ENCODE assay signal across 19 cellular contexts in genomic region chr20:57160985-57161384, GRCh38.
"Had no signal": no experiment of that assay in that cellular context is flagged by ENCODE, and none has a peak within 500 bp of the region (broad histone marks: within the 10 kb centered on the region; RNA-seq: fewer than 3 reads in every experiment).

No MANE protein-coding gene starts in this region.

- H3K27me3 ChIP-seq: pancreas had no signal

- H3K9me3 Mint-ChIP-seq: activated CD4-positive, alpha-beta memory T cell treated with anti-CD3 and anti-CD28 coated beads for 36 hours; activated naive CD8-positive, alpha-beta T cell treated with anti-CD3 and anti-CD28 coated beads, Interleukin-2, amount 50 U/mL, for 24 hours; stimulated activated naive CD8-positive, alpha-beta T cell treated with anti-CD3 and anti-CD28 coated beads, Interleukin-15, Interleukin-2, amounts not matched to agents 100 ng/mL and 50 ng/mL, for 24 hours had no signal

- H3K4me3 ChIP-seq: mucosa of descending colon, pancreas, psoas muscle, tibial artery had no signal

- H3K36me3 ChIP-seq: pancreas, tibial artery had no signal

- DNase-seq: activated CD4-positive, alpha-beta memory T cell treated with anti-CD3 and anti-CD28 coated beads for 36 hours; activated CD4-positive, alpha-beta T cell treated with anti-CD3 and anti-CD28 coated beads for 48 hours; activated effector memory CD4-positive, alpha-beta T cell treated with anti-CD3 and anti-CD28 coated beads, Interleukin-2, amount 50 U/mL, for 16 hours; activated naive CD4-positive, alpha-beta T cell treated with anti-CD3 and anti-CD28 coated beads, Interleukin-2, amount 50 U/mL, for 16 hours; activated naive CD8-positive, alpha-beta T cell treated with anti-CD3 and anti-CD28 coated beads, Interleukin-2, amount 50 U/mL, for 24 hours; cortex of kidney; endodermal cell; foreskin fibroblast; mesendoderm; mucosa of descending colon; nephron progenitor cell; pancreas; psoas muscle; stimulated activated CD4-positive, alpha-beta T cell treated with anti-CD3 and anti-CD28 coated beads, Interleukin-12 subunit alpha, Interleukin-12 subunit beta, amount 100 ng/mL, for 4 hours; stimulated activated CD4-positive, alpha-beta T cell treated with anti-CD3 and anti-CD28 coated beads, Interleukin-1b, Interleukin-23, amount 100 ng/mL, for 48 hours; substantia nigra; T-helper 17 cell; tibial artery had no signal

- H3K4me1 ChIP-seq: pancreas, psoas muscle, tibial artery had no signal

- H3K27me3 Mint-ChIP-seq: activated CD4-positive, alpha-beta memory T cell treated with anti-CD3 and anti-CD28 coated beads for 36 hours; stimulated activated naive CD8-positive, alpha-beta T cell treated with anti-CD3 and anti-CD28 coated beads, Interleukin-15, Interleukin-2, amounts not matched to agents 100 ng/mL and 50 ng/mL, for 24 hours had no signal

- H3K27ac ChIP-seq: pancreas, psoas muscle, tibial artery had no signal

- H3K27ac Mint-ChIP-seq: activated CD4-positive, alpha-beta memory T cell treated with anti-CD3 and anti-CD28 coated beads for 36 hours; activated naive CD8-positive, alpha-beta T cell treated with anti-CD3 and anti-CD28 coated beads, Interleukin-2, amount 50 U/mL, for 24 hours; endodermal cell; nephron progenitor cell; stimulated activated naive CD8-positive, alpha-beta T cell treated with anti-CD3 and anti-CD28 coated beads, Interleukin-15, Interleukin-2, amounts not matched to agents 100 ng/mL and 50 ng/mL, for 24 hours; T-helper 17 cell had no signal

- H3K4me3 Mint-ChIP-seq: activated CD4-positive, alpha-beta memory T cell treated with anti-CD3 and anti-CD28 coated beads for 36 hours; activated naive CD8-positive, alpha-beta T cell treated with anti-CD3 and anti-CD28 coated beads, Interleukin-2, amount 50 U/mL, for 24 hours; endodermal cell; nephron progenitor cell; stimulated activated naive CD8-positive, alpha-beta T cell treated with anti-CD3 and anti-CD28 coated beads, Interleukin-15, Interleukin-2, amounts not matched to agents 100 ng/mL and 50 ng/mL, for 24 hours; T-helper 17 cell had no signal

- H3K9me3 ChIP-seq: mucosa of descending colon, pancreas, psoas muscle, tibial artery had no signal

- H3K36me3 Mint-ChIP-seq: activated CD4-positive, alpha-beta memory T cell treated with anti-CD3 and anti-CD28 coated beads for 36 hours had no signal

- H3K4me1 Mint-ChIP-seq: activated naive CD8-positive, alpha-beta T cell treated with anti-CD3 and anti-CD28 coated beads, Interleukin-2, amount 50 U/mL, for 24 hours; T-helper 17 cell had no signal
